ENCODE assay signal across 16 cellular contexts in the genomic region with DNA sequence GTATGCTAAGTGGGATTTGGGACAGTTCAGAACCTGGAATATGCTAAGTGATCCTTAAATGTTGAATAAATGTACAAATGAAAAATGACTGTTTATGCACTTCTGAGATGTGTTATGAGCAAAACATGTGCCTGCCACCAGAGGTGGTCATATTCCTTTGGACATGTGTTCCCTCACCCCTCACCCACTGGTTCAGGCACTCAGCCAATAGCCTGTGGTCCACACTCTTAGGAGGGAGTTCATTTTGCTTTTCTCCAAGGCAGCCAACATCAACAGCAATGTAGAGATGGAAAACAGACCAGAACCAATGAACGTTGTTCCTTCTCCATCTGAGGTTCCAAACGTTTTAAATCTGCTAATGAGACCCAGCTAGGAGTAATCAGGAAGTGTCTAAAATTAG.
"Had no signal": no experiment of that assay in that cellular context is flagged by ENCODE, and none has a peak within 500 bp of the region (broad histone marks: within the 10 kb centered on the region; RNA-seq: fewer than 3 reads in every experiment).

No MANE protein-coding gene starts in this region.

- H3K4me3 Mint-ChIP-seq: activated T-cell treated with anti-CD3 and anti-CD28 coated beads, Interleukin-2, amount 50 U/mL, for 72 hours; natural killer cell treated with Interleukin-12 subunit alpha and Interleukin-12 subunit beta and Interleukin-15 and Interleukin-18, amount 100 ng/mL, for 72 hours; stimulated activated naive B cell treated with anti-CD40 and anti-IgM and Interleukin-4, amounts not matched to agents 10 μg/mL and 1 μg/mL and 100 μg/mL, for 72 hours; T-helper 17 cell had no signal

- H3K9me3 ChIP-seq: colonic mucosa, thoracic aorta, upper lobe of left lung had no signal

- H3K9me3 Mint-ChIP-seq: activated T-cell treated with anti-CD3 and anti-CD28 coated beads, Interleukin-2, amount 50 U/mL, for 72 hours; natural killer cell treated with Interleukin-12 subunit alpha and Interleukin-12 subunit beta and Interleukin-15 and Interleukin-18, amount 100 ng/mL, for 72 hours; stimulated activated naive B cell treated with anti-CD40 and anti-IgM and Interleukin-4, amounts not matched to agents 10 μg/mL and 1 μg/mL and 100 μg/mL, for 72 hours had no signal

- H3K4me1 Mint-ChIP-seq: stimulated activated naive B cell treated with anti-CD40 and anti-IgM and Interleukin-4, amounts not matched to agents 10 μg/mL and 1 μg/mL and 100 μg/mL, for 72 hours had no signal

- H3K27ac Mint-ChIP-seq: activated T-cell treated with anti-CD3 and anti-CD28 coated beads, Interleukin-2, amount 50 U/mL, for 72 hours; natural killer cell treated with Interleukin-12 subunit alpha and Interleukin-12 subunit beta and Interleukin-15 and Interleukin-18, amount 100 ng/mL, for 72 hours; stimulated activated naive B cell treated with anti-CD40 and anti-IgM and Interleukin-4, amounts not matched to agents 10 μg/mL and 1 μg/mL and 100 μg/mL, for 72 hours; T-helper 17 cell had no signal

- H3K4me1 ChIP-seq: colonic mucosa, upper lobe of left lung had no signal

- H3K27me3 ChIP-seq: colonic mucosa, upper lobe of left lung had no signal

- H3K4me3 ChIP-seq: colonic mucosa, thoracic aorta, upper lobe of left lung had no signal

- H3K27ac ChIP-seq: colonic mucosa, thoracic aorta, upper lobe of left lung had no signal

- H3K36me3 ChIP-seq: colonic mucosa, thoracic aorta, upper lobe of left lung, WERI-Rb-1 had no signal

- H3K36me3 Mint-ChIP-seq: natural killer cell treated with Interleukin-12 subunit alpha and Interleukin-12 subunit beta and Interleukin-15 and Interleukin-18, amount 100 ng/mL, for 72 hours; stimulated activated naive B cell treated with anti-CD40 and anti-IgM and Interleukin-4, amounts not matched to agents 10 μg/mL and 1 μg/mL and 100 μg/mL, for 72 hours had no signal

- DNase-seq: activated CD4-positive, alpha-beta T cell treated with anti-CD3 and anti-CD28 coated beads for 1 hour; activated effector memory CD4-positive, alpha-beta T cell treated with anti-CD3 and anti-CD28 coated beads, Interleukin-2, amount 50 U/mL, for 16 hours; activated naive CD4-positive, alpha-beta T cell treated with anti-CD3 and anti-CD28 coated beads, Interleukin-2, amount 50 U/mL, for 16 hours; activated T-cell treated with anti-CD3 and anti-CD28 coated beads, Interleukin-2, amount 50 U/mL, for 72 hours; caudate nucleus; colonic mucosa; erythroblast; mesenchymal stem cell; occipital lobe; retina; stimulated activated naive B cell treated with anti-CD40 and anti-IgM and Interleukin-4, amounts not matched to agents 10 μg/mL and 1 μg/mL and 100 μg/mL, for 72 hours; T-helper 17 cell; upper lobe of left lung; WERI-Rb-1 had no signal
